ENCODE assay signal across 13 cellular contexts in the genomic region with DNA sequence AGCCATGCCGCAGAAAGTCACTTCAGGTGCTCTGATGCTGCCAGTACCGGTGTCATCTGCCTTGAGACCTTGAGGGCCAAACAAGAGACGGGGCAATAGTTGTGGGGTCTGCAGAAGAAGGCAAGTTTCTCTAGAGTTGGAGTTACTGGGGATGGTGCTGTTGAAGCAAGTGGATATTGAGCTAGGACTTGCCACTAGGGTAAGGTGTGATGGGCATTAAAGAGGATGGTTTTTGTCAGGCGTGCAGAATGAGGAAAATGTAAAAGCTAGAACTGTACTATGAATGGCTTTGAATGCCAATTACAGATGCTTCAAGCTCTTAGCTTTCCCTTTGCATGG.
DNase-seq lines count a peak whose midpoint lies in the region; ATAC-seq and TF ChIP-seq lines count a peak whose summit lies in the region.
"Had no signal": no experiment of that assay in that cellular context is flagged by ENCODE, and none has a peak within 500 bp of the region (broad histone marks: within the 10 kb centered on the region; RNA-seq: fewer than 3 reads in every experiment).

No MANE protein-coding gene starts in this region.

- no peaks in the 10 kb centered on the region for H3K27me3 ChIP-seq in CD4-positive, CD25-positive, alpha-beta regulatory T cell (ENCODE audit: control insufficient read depth, insufficient read depth, low read length)
- H3K27me3 ChIP-seq in PC-3 (ENCODE audit: low read length) (no peaks in the 10 kb centered on the region), neural progenitor cell (no peaks in the 10 kb centered on the region), upper lobe of left lung (no peaks in the 10 kb centered on the region)

- peak overlapping the region in 3 of 4 donors; percentile 19 to 50 (median 45) for H3K4me3 Mint-ChIP-seq in CD4-positive, CD25-positive, alpha-beta regulatory T cell
- no peak overlapping the region for H3K4me3 Mint-ChIP-seq in chondrocyte (ENCODE audit: unreplicated experiment)
- H3K4me3 Mint-ChIP-seq in neural progenitor cell, result peak overlapping the region; percentile 11

- H3F3A ChIP-seq in PC-3 (ENCODE audit: low read length, unreplicated experiment) (no peaks in the 10 kb centered on the region), neural progenitor cell (ENCODE audit: low read depth) (peaks cover 14% of the 10 kb centered on the region)

- peaks cover 67% of the 10 kb centered on the region for H3K4me1 ChIP-seq in CD4-positive, CD25-positive, alpha-beta regulatory T cell (ENCODE audit: control insufficient read depth, insufficient read depth, low read length, poor library complexity, severe bottlenecking)
- peaks cover 44% of the 10 kb centered on the region for H3K4me1 ChIP-seq in PC-3 (ENCODE audit: insufficient read depth, low read length)
- H3K4me1 ChIP-seq in neural progenitor cell, result peaks cover 44% of the 10 kb centered on the region
- H3K4me1 ChIP-seq in upper lobe of left lung, result peaks cover 42 to 66% (median 46%) of the 10 kb centered on the region in 4 donors

- H3K79me2 ChIP-seq in PC-3 (ENCODE audit: low read length) (peaks cover 76% of the 10 kb centered on the region), neural progenitor cell (ENCODE audit: low read depth) (peaks cover 100% of the 10 kb centered on the region)

- 78 to 79% methylated on average over 4 of the region's 4 CpGs for WGBS in upper lobe of left lung, 2 donors

- no peak overlapping the region for H2AFZ ChIP-seq in PC-3 (ENCODE audit: low read length)
- H2AFZ ChIP-seq in neural progenitor cell (replicated peaks), result no peak overlapping the region

- TF ChIP-seq CTCF in PC-3 (conservative IDR thresholded peaks at IDR 0.05; ENCODE audit: low read depth, low read length), result no peak
- no peak for TF ChIP-seq CTCF in chondrocyte (IDR thresholded peaks at IDR 0.05)
- TF ChIP-seq CTCF in neural progenitor cell (IDR thresholded peaks at IDR 0.05), result no peak
- no peak for TF ChIP-seq CTCF in upper lobe of left lung (IDR thresholded peaks at IDR 0.05)

- no peaks in the 10 kb centered on the region for H3K9me3 ChIP-seq in CD4-positive, CD25-positive, alpha-beta regulatory T cell (ENCODE audit: control insufficient read depth in 2 of 2, low read length in 2 of 2)
- H3K9me3 ChIP-seq in PC-3 (ENCODE audit: low read length) (no peaks in the 10 kb centered on the region), neural progenitor cell (ENCODE audit: low read depth) (no peaks in the 10 kb centered on the region), upper lobe of left lung (no peaks in the 10 kb centered on the region)

- peaks cover 43 to 93% (median 75%) of the 10 kb centered on the region in 4 donors for H3K4me1 Mint-ChIP-seq in CD4-positive, CD25-positive, alpha-beta regulatory T cell
- H3K4me1 Mint-ChIP-seq in chondrocyte (ENCODE audit: low read depth) (peaks cover 59% of the 10 kb centered on the region), neural progenitor cell (peaks cover 47% of the 10 kb centered on the region)

- peaks cover 9% of the 10 kb centered on the region for H3K36me3 ChIP-seq in CD4-positive, CD25-positive, alpha-beta regulatory T cell (ENCODE audit: control insufficient read depth, insufficient read depth, low read length)
- H3K36me3 ChIP-seq in PC-3 (ENCODE audit: low read depth, low read length) (no peaks in the 10 kb centered on the region), neural progenitor cell (no peaks in the 10 kb centered on the region), upper lobe of left lung (no peaks in the 10 kb centered on the region)

- no peak for TF ChIP-seq POLR2A in upper lobe of left lung (IDR thresholded peaks at IDR 0.05)

- no peaks in the 10 kb centered on the region for H3K9me3 Mint-ChIP-seq in CD4-positive, CD25-positive, alpha-beta regulatory T cell
- H3K9me3 Mint-ChIP-seq in chondrocyte (ENCODE audit: low read depth) (no peaks in the 10 kb centered on the region), neural progenitor cell (no peaks in the 10 kb centered on the region)

- DNase-seq in CD4-positive, CD25-positive, alpha-beta regulatory T cell, result no peak
- DNase-seq in PC-3 (no peak), chondrocyte (ENCODE audit: low spot score) (no peak), neural progenitor cell (ENCODE audit: low spot score) (no peak), upper lobe of left lung (no peak), NCI-H345 treated with DMSO at 0.1 percent for 48 hours (lab: John Stamatoyannopoulos, UW; ENCODE audit: unreplicated experiment) (no peak)
- DNase-seq: activated naive CD4-positive, alpha-beta T cell treated with anti-CD3 and anti-CD28 coated beads, Interleukin-2, amount 50 U/mL, for 16 hours; KG1; NCI-H1694 treated with DMSO at 0.1 percent for 48 hours; NCI-H82 had no signal

- ATAC-seq in CD4-positive, CD25-positive, alpha-beta regulatory T cell (ENCODE audit: low read depth in 2 of 2), result no peak
- no peak for ATAC-seq in PC-3
- ATAC-seq in HG03432 (IDR thresholded peaks at IDR 0.05; ENCODE audit: unreplicated experiment), result no peak
- ATAC-seq in HG03039 (IDR thresholded peaks at IDR 0.05; ENCODE audit: unreplicated experiment), result no peak
- ATAC-seq in upper lobe of left lung (ENCODE audit: low FRiP score in 2 of 2), result no peak

- BruUV-seq in PC-3 (replicated peaks; lab: Mats Ljungman, UMichigan), result no TSS peak

- H3K36me3 Mint-ChIP-seq in CD4-positive, CD25-positive, alpha-beta regulatory T cell, result peaks cover 3% of the 10 kb centered on the region
- H3K36me3 Mint-ChIP-seq in chondrocyte (ENCODE audit: low read depth) (peaks cover 1% of the 10 kb centered on the region), neural progenitor cell (peaks cover 8% of the 10 kb centered on the region)

- H4K20me1 ChIP-seq in PC-3 (ENCODE audit: low read length) (no peaks in the 10 kb centered on the region), neural progenitor cell (ENCODE audit: low read depth) (peaks cover 92% of the 10 kb centered on the region)

- H3K27me3 Mint-ChIP-seq in CD4-positive, CD25-positive, alpha-beta regulatory T cell, result no peaks in the 10 kb centered on the region
- no peaks in the 10 kb centered on the region for H3K27me3 Mint-ChIP-seq in chondrocyte (ENCODE audit: low read depth)
- peaks cover 8% of the 10 kb centered on the region for H3K27me3 Mint-ChIP-seq in neural progenitor cell (ENCODE audit: insufficient read depth, low read depth)

- POLR2A ChIA-PET in PC-3 (lab: Charles Lee; ENCODE audit: unreplicated experiment), result no interaction called here

- TF ChIP-seq EP300 in upper lobe of left lung (IDR thresholded peaks at IDR 0.05), result no peak

- peak overlapping the region; percentile 89 to 99 (median 91) for H3K27ac Mint-ChIP-seq in CD4-positive, CD25-positive, alpha-beta regulatory T cell
- H3K27ac Mint-ChIP-seq in chondrocyte (ENCODE audit: unreplicated experiment) (peak overlapping the region; percentile 84), neural progenitor cell (no peak overlapping the region)

- H3K4me2 ChIP-seq in PC-3 (ENCODE audit: low read length) (peak overlapping the region; percentile 58), neural progenitor cell (peak overlapping the region; percentile 58)

- intact Hi-C loops in PC-3 (cut with micrococcal nuclease), result loop anchor here (5.0 kb wide), 2 partner anchors 38 to 108 kb away; partner anchors contain the start of gene ADSL

- peak overlapping the region; percentile 17 for H3K27ac ChIP-seq in CD4-positive, CD25-positive, alpha-beta regulatory T cell (ENCODE audit: insufficient read depth, low read length, poor library complexity, severe bottlenecking)
- H3K27ac ChIP-seq in PC-3 (ENCODE audit: low read length) (peak overlapping the region; percentile 94), neural progenitor cell (no peak overlapping the region), upper lobe of left lung (no peak overlapping the region)
- H3K27ac ChIP-seq: SK-N-MC had no signal

- CTCF ChIA-PET in PC-3 (lab: Charles Lee), result no interaction called here

- H3K9me2 ChIP-seq in PC-3 (replicated peaks; ENCODE audit: low read length), result no peaks in the 10 kb centered on the region

- peak overlapping the region; percentile 16 for H3K4me3 ChIP-seq in CD4-positive, CD25-positive, alpha-beta regulatory T cell (ENCODE audit: low read depth, low read length)
- 0 out of 2 replicates have a peak overlapping the region, but pooled peaks have one; percentile 7 for H3K4me3 ChIP-seq in PC-3 (ENCODE audit: low read length)
- H3K4me3 ChIP-seq in neural progenitor cell, result no peak overlapping the region
- H3K4me3 ChIP-seq in upper lobe of left lung, result no peak overlapping the region
- H3K4me3 ChIP-seq: SK-N-MC had no signal

- peak overlapping the region; percentile 31; the same call in 1 of the 2 replicates for H3K9ac ChIP-seq in PC-3 (ENCODE audit: low read length)
- H3K9ac ChIP-seq in neural progenitor cell, result no peak overlapping the region

Comparison
In these comparisons a context has a peak if more than half of its experiments do, and no peak if none do; other contexts are left out.
1. H3K27ac ChIP-seq: peak in CD4-positive, CD25-positive, alpha-beta regulatory T cell (single experiment) and PC-3 (single experiment); none in neural progenitor cell (single experiment) and upper lobe of left lung (0 of 4).
2. H3K4me3 ChIP-seq: peak in CD4-positive, CD25-positive, alpha-beta regulatory T cell (single experiment) and PC-3 (single experiment); none in neural progenitor cell (single experiment) and upper lobe of left lung (0 of 4).